ENCODE assay signal across 8 cellular contexts in the genomic region with DNA sequence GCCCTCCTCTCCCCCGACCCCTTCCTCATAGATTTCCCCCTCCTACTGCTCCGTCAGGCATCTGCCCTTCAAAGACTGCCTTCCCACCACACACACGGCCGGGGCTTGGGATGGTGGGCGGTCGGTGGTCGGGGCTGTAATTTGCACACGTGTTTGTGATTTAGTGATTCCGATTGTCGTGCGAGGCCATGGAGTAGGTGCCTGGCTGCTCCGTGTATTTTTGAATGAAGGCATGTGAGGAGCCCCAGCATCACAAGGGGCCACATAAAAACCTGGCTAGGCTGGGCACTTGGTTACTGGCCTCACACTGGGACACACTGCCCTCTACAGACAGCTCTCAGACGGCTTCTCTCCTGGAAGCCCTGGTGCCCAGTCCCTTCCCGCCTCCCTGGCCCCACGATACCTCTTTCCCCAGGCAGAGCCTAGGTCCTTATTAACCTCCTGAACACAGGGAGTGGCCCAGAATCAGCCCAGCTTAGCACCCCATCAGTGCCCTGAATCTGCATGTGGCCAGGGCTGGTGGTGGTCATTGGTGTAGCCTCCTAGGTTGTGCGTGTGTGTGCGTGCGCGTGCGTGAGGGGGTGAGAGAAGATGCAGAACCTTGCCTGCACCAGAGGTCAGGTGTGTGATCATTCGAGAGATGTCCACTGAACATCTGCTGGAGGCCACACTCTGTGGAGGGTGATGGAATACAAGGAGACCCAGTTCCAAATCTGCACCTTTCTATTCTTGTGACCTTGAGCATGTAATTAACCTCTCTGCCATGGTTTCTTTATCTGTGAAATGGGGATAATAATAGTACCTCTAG. TPM values are rescaled to one million over a fixed set of nuclear protein-coding genes. Genes with fewer than 3 reads are reported as not detected.
DNase-seq lines count a peak whose midpoint lies in the region; ATAC-seq and TF ChIP-seq lines count a peak whose summit lies in the region.

No MANE protein-coding gene starts in this region.

- H3K27me3 Mint-ChIP-seq in activated naive CD8-positive, alpha-beta T cell treated with anti-CD3 and anti-CD28 coated beads for 36 hours: no peaks in the 10 kb centered on the region
- H3K27me3 Mint-ChIP-seq in glutamatergic neuron (ENCODE audit: unreplicated experiment): peaks cover 12% of the 10 kb centered on the region

- H3K4me3 Mint-ChIP-seq in activated naive CD8-positive, alpha-beta T cell treated with anti-CD3 and anti-CD28 coated beads for 36 hours: peak overlapping the region; percentile 94
- H3K4me3 Mint-ChIP-seq in glutamatergic neuron (ENCODE audit: unreplicated experiment): peak overlapping the region; percentile 85

- DNase-seq in EH (ENCODE audit: low read depth) (peak; percentile 85), M059J (ENCODE audit: low read depth) (peak; percentile 88), glutamatergic neuron (peak; percentile 76), uterus (peak; percentile 79 to 84)
- peak; percentile 62 for DNase-seq in activated naive CD8-positive, alpha-beta T cell treated with anti-CD3 and anti-CD28 coated beads for 36 hours

- TF ChIP-seq CTCF in glutamatergic neuron (IDR thresholded peaks at IDR 0.05; ENCODE audit: partially characterized antibody, unreplicated experiment): peak; percentile 47
- TF ChIP-seq CTCF in neutrophil (IDR thresholded peaks at IDR 0.05): peak; percentile 58
- TF ChIP-seq CTCF in uterus (IDR thresholded peaks at IDR 0.05): peak; percentile 62 to 86 (median 78)

- H3K27me3 ChIP-seq in neutrophil (peaks cover 40% of the 10 kb centered on the region), uterus (no peaks in the 10 kb centered on the region)

- H3K4me1 Mint-ChIP-seq in activated naive CD8-positive, alpha-beta T cell treated with anti-CD3 and anti-CD28 coated beads for 36 hours: peaks cover 38% of the 10 kb centered on the region
- peaks cover 9% of the 10 kb centered on the region for H3K4me1 Mint-ChIP-seq in glutamatergic neuron (ENCODE audit: low read depth, unreplicated experiment)

- H3K9me3 ChIP-seq in neutrophil (no peaks in the 10 kb centered on the region), uterus (no peaks in the 10 kb centered on the region)

- H3K36me3 Mint-ChIP-seq in activated naive CD8-positive, alpha-beta T cell treated with anti-CD3 and anti-CD28 coated beads for 36 hours: peaks cover 23% of the 10 kb centered on the region
- no peaks in the 10 kb centered on the region for H3K36me3 Mint-ChIP-seq in glutamatergic neuron (ENCODE audit: unreplicated experiment)

- intact Hi-C loops in uterus (cut with DNase I; ENCODE audit: low total_unique reads): loop anchor here (5.0 kb wide), 1 partner anchor 100 kb away; no protein-coding TSS in a partner anchor

- no peaks in the 10 kb centered on the region for H3K9me3 Mint-ChIP-seq in activated naive CD8-positive, alpha-beta T cell treated with anti-CD3 and anti-CD28 coated beads for 36 hours
- peaks cover 11% of the 10 kb centered on the region for H3K9me3 Mint-ChIP-seq in glutamatergic neuron (ENCODE audit: unreplicated experiment)

- H3K36me3 ChIP-seq in neutrophil (no peaks in the 10 kb centered on the region), uterus (no peaks in the 10 kb centered on the region)

- H3K27ac ChIP-seq in neutrophil (peak overlapping the region; percentile 91), uterus (peak overlapping the region; percentile 93 to 98)

- H3K4me1 ChIP-seq in neutrophil (ENCODE audit: control insufficient read depth in 1 of 2, insufficient read depth in 1 of 2, low read depth in 1 of 2, low read length in 1 of 2) (peaks cover 20 to 30% of the 10 kb centered on the region in 2 experiments), uterus (peaks cover 0 to 6% of the 10 kb centered on the region in 2 donors)

- H3K27ac Mint-ChIP-seq in activated naive CD8-positive, alpha-beta T cell treated with anti-CD3 and anti-CD28 coated beads for 36 hours: peak overlapping the region; percentile 97
- peak overlapping the region; percentile 77 for H3K27ac Mint-ChIP-seq in glutamatergic neuron (ENCODE audit: unreplicated experiment)

- TF ChIP-seq POLR2A in Raji (IDR thresholded peaks at IDR 0.05; ENCODE audit: insufficient read depth, low read depth, low read length) (peak; percentile 26; the same call in 1 of the 2 replicates), uterus (IDR thresholded peaks at IDR 0.05) (no peak)

- ATAC-seq in HG03520 (IDR thresholded peaks at IDR 0.05; ENCODE audit: unreplicated experiment): no peak

- H3K4me3 ChIP-seq in neutrophil (ENCODE audit: low read depth in 1 of 2, low read length in 1 of 2) (peak overlapping the region; percentile 83 to 95), uterus (peak overlapping the region; percentile 83 to 87)

RNA-seq across cellular contexts. Expression of a gene that starts 1.3 kb away (rescaled TPM):
- total RNA-seq in M059J (2014; rRNA removed; shearing (Covaris generic)): 6.6 and 8.3 TPM in 2 replicates
- total RNA-seq in activated naive CD8-positive, alpha-beta T cell treated with anti-CD3 and anti-CD28 coated beads for 36 hours: 10 to 100 TPM; 30.8 to 32.9 TPM
- total RNA-seq in glutamatergic neuron (ENCODE audit: unreplicated experiment): 11.1 TPM
- 10 to 100 TPM in 1 of 4 donors, 1 to 10 TPM in 2, not detected in 1; 6.4 to 45.3 (median 7.6) TPM for total RNA-seq in uterus

RNA-seq across cellular contexts. Expression of a gene that starts 11.8 kb away (rescaled TPM):
- not detected in 2 replicates for total RNA-seq in M059J (2014; rRNA removed; shearing (Covaris generic))
- not detected for total RNA-seq in activated naive CD8-positive, alpha-beta T cell treated with anti-CD3 and anti-CD28 coated beads for 36 hours
- total RNA-seq in glutamatergic neuron (ENCODE audit: unreplicated experiment) (not detected), uterus (not detected)

RNA-seq across cellular contexts. Expression of a gene that starts 16.1 kb away (rescaled TPM):
- total RNA-seq in M059J (2014; rRNA removed; shearing (Covaris generic)): not detected in 2 replicates
- not detected for total RNA-seq in activated naive CD8-positive, alpha-beta T cell treated with anti-CD3 and anti-CD28 coated beads for 36 hours
- not detected for total RNA-seq in glutamatergic neuron (ENCODE audit: unreplicated experiment)
- not detected for total RNA-seq in uterus

RNA-seq across cellular contexts. Expression of a gene that starts 18.9 kb away (rescaled TPM):
- not detected in 2 replicates for total RNA-seq in M059J (2014; rRNA removed; shearing (Covaris generic))
- not detected for total RNA-seq in activated naive CD8-positive, alpha-beta T cell treated with anti-CD3 and anti-CD28 coated beads for 36 hours
- total RNA-seq in glutamatergic neuron (ENCODE audit: unreplicated experiment) (not detected), uterus (not detected)

RNA-seq across cellular contexts. Expression of a gene that starts 23.8 kb away (rescaled TPM):
- not detected in 2 replicates for total RNA-seq in M059J (2014; rRNA removed; shearing (Covaris generic))
- total RNA-seq in activated naive CD8-positive, alpha-beta T cell treated with anti-CD3 and anti-CD28 coated beads for 36 hours: not detected
- total RNA-seq in glutamatergic neuron (ENCODE audit: unreplicated experiment) (not detected), uterus (not detected)
